ENCODE assay signal across 15 cellular contexts in genomic region chr13:95500136-95500718, GRCh38. TPM values are rescaled to one million over a fixed set of nuclear protein-coding genes. Genes with fewer than 3 reads are reported as not detected.
"Had no signal": no experiment of that assay in that cellular context is flagged by ENCODE, and none has a peak within 500 bp of the region (broad histone marks: within the 10 kb centered on the region; RNA-seq: fewer than 3 reads in every experiment).

No MANE protein-coding gene starts in this region.

- H3K4me3 ChIP-seq: esophagus squamous epithelium, prostate gland, tibial nerve had no signal

- DNase-seq: activated CD4-positive, alpha-beta T cell treated with anti-CD3 and anti-CD28 coated beads, Interleukin-2, amount 10 ng/mL, durations not matched to agents 7 days and 5 days; activated CD8-positive, alpha-beta T cell treated with anti-CD3 and anti-CD28 coated beads, Interleukin-2, amount 10 ng/mL, durations not matched to agents 7 days and 5 days; activated effector memory CD4-positive, alpha-beta T cell treated with anti-CD3 and anti-CD28 coated beads, Interleukin-2, amount 50 U/mL, for 16 hours; activated naive CD4-positive, alpha-beta T cell treated with anti-CD3 and anti-CD28 coated beads, Interleukin-2, amount 50 U/mL, for 16 hours; activated T-cell treated with anti-CD3 and anti-CD28 coated beads, Interleukin-2, amount 50 U/mL, for 4 hours; effector CD8-positive, alpha-beta T cell; esophagus squamous epithelium; right cardiac atrium; stimulated activated naive CD8-positive, alpha-beta T cell treated with anti-CD3 and anti-CD28 coated beads, Interleukin-15, Interleukin-2, amounts not matched to agents 100 U/mL and 50 U/mL, for 24 hours; substantia nigra; T-helper 1 cell; T-helper 9 cell had no signal

- H3K36me3 ChIP-seq: esophagus squamous epithelium, prostate gland, tibial nerve had no signal

- H3K4me1 ChIP-seq: prostate gland, tibial nerve had no signal

- H3K27ac ChIP-seq: esophagus squamous epithelium, prostate gland, tibial nerve had no signal

- ATAC-seq: activated CD8-positive, alpha-beta T cell treated with anti-CD3 and anti-CD28 coated beads, Interleukin-2, amount 10 ng/mL, durations not matched to agents 7 days and 5 days; activated T-cell treated with anti-CD3 and anti-CD28 coated beads, Interleukin-2, amount 50 U/mL, for 4 hours; right cardiac atrium; stimulated activated naive CD8-positive, alpha-beta T cell treated with anti-CD3 and anti-CD28 coated beads, Interleukin-15, Interleukin-2, amounts not matched to agents 100 U/mL and 50 U/mL, for 24 hours had no signal

- H3K27me3 ChIP-seq: esophagus squamous epithelium, tibial nerve had no signal

- H3K9me3 ChIP-seq: prostate gland had no signal

RNA-seq across cellular contexts. Expression of gene CLDN10, which starts 52.3 kb away (rescaled TPM):
- total RNA-seq: activated CD4-positive, alpha-beta T cell treated with anti-CD3 and anti-CD28 coated beads, Interleukin-2, amount 10 ng/mL, durations not matched to agents 7 days and 5 days; activated CD8-positive, alpha-beta T cell treated with anti-CD3 and anti-CD28 coated beads, Interleukin-2, amount 10 ng/mL, durations not matched to agents 7 days and 5 days; activated T-cell treated with anti-CD3 and anti-CD28 coated beads, Interleukin-2, amount 50 U/mL, for 4 hours; mononuclear cell had no signal
